ENCODE assay signal across 12 cellular contexts in the genomic region with DNA sequence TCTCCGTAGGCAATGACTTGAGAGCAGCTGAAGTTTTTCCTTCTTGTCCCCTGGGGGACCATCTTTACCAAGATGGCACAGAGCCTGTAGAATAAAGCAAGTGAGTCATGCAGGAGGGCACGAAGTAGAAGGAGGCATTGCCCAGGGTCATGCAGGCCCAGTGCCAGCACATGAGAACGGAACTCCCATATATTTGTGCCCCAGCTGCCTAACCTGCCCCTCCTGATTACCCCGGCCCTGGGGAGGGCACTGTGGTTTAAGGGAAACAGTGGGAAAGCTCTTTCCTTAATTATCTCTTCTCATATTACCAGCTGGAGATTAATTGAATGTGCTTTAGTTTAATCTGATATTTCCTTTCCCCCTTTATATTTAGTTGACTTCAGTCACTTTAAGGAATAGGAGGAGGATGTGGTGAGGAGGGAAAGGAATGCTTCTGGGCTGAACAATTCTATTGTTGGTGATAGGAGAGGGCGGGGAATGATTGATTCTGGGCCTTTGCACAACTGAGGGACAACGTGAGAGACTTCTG. TPM values are rescaled to one million over a fixed set of nuclear protein-coding genes. Genes with fewer than 3 reads are reported as not detected.
DNase-seq lines count a peak whose midpoint lies in the region; ATAC-seq and TF ChIP-seq lines count a peak whose summit lies in the region.
"Had no signal": no experiment of that assay in that cellular context is flagged by ENCODE, and none has a peak within 500 bp of the region (broad histone marks: within the 10 kb centered on the region; RNA-seq: fewer than 3 reads in every experiment).

No MANE protein-coding gene starts in this region.

- in situ Hi-C loops in gastrocnemius medialis (cut with MboI; ENCODE audit: low sequenced_read_pairs in 4 of 4), result no loop called here

- TF ChIP-seq POLR2A in gastrocnemius medialis (IDR thresholded peaks at IDR 0.05), result no peak

- H3K9me3 ChIP-seq in gastrocnemius medialis, result no peaks in the 10 kb centered on the region

- H3K27me3 ChIP-seq in gastrocnemius medialis, result no peaks in the 10 kb centered on the region

- H3K4me1 ChIP-seq in gastrocnemius medialis, result peaks cover 44 to 54% of the 10 kb centered on the region in 2 donors

- DNase-seq in H4 (ENCODE audit: low spot score), result peak; percentile 96
- peak; percentile 30 to 47 for DNase-seq in foreskin fibroblast
- no peak for DNase-seq in gastrocnemius medialis
- no peak for DNase-seq in putamen (ENCODE audit: low spot score)
- no peak for DNase-seq in OCI-M2 (lab: John Stamatoyannopoulos, UW; ENCODE audit: unreplicated experiment)
- no peak for DNase-seq in activated T-cell treated with anti-CD3 and anti-CD28 coated beads, Interleukin-2, amount 50 U/mL, for 48 hours
- DNase-seq: CD4-positive, alpha-beta T cell; effector CD8-positive, alpha-beta T cell; NCI-H2107; stimulated activated CD4-positive, alpha-beta T cell treated with anti-CD3 and anti-CD28 coated beads, Interleukin-15, amount 100 ng/mL, for 24 hours had no signal

- ATAC-seq in SK-N-SH treated with all-trans-retinoic acid at 6 μM for 48 hours, result peak; percentile 82
- no peak for ATAC-seq in gastrocnemius medialis
- no peak for ATAC-seq in HG02840 (IDR thresholded peaks at IDR 0.05; ENCODE audit: low FRiP score, unreplicated experiment)

- H3K36me3 ChIP-seq in gastrocnemius medialis, result no peaks in the 10 kb centered on the region

- H3K4me3 ChIP-seq in foreskin fibroblast (ENCODE audit: low read depth in 1 of 2, low read length in 2 of 2), result no peak overlapping the region
- no peak overlapping the region for H3K4me3 ChIP-seq in gastrocnemius medialis

- H3K27ac ChIP-seq in gastrocnemius medialis, result peak overlapping the region; percentile 75 to 85 (median 80)

- TF ChIP-seq CTCF in foreskin fibroblast (IDR thresholded peaks at IDR 0.05; ENCODE audit: low read depth, low read length), result no peak
- no peak for TF ChIP-seq CTCF in gastrocnemius medialis (IDR thresholded peaks at IDR 0.05 in 4 of 5, conservative IDR thresholded peaks at IDR 0.05 in 1 of 5)

- intact Hi-C loops in gastrocnemius medialis (cut with DNase I; ENCODE audit: low total_unique reads), result no loop called here

TF ChIP-seq in SK-N-SH treated with all-trans-retinoic acid at 6 μM for 48 hours, 23 proteins besides CTCF, POLR2A, EP300 and RAD21:
- TF ChIP-seq, protein P1, sequence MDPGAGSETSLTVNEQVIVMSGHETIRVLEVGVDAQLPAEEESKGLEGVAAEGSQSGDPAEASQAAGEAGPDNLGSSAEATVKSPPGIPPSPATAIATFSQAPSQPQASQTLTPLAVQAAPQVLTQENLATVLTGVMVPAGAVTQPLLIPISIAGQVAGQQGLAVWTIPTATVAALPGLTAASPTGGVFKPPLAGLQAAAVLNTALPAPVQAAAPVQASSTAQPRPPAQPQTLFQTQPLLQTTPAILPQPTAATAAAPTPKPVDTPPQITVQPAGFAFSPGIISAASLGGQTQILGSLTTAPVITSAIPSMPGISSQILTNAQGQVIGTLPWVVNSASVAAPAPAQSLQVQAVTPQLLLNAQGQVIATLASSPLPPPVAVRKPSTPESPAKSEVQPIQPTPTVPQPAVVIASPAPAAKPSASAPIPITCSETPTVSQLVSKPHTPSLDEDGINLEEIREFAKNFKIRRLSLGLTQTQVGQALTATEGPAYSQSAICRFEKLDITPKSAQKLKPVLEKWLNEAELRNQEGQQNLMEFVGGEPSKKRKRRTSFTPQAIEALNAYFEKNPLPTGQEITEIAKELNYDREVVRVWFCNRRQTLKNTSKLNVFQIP (CRISPR knock-in tag; IDR thresholded peaks at IDR 0.05; ENCODE audit: borderline replicate concordance, low read depth), result no peak
- TF ChIP-seq TOX (CRISPR knock-in tag; IDR thresholded peaks at IDR 0.05; ENCODE audit: borderline replicate concordance) (0 out of 2 replicates have a peak, but pooled peaks have one; percentile 4), OSR1 (CRISPR knock-in tag; IDR thresholded peaks at IDR 0.05) (0 out of 2 replicates have a peak, but pooled peaks have one; percentile 60), ZFP3 (CRISPR knock-in tag; IDR thresholded peaks at IDR 0.05) (no peak), ISL1 (CRISPR knock-in tag; IDR thresholded peaks at IDR 0.05) (no peak)
- TF ChIP-seq, protein P2, sequence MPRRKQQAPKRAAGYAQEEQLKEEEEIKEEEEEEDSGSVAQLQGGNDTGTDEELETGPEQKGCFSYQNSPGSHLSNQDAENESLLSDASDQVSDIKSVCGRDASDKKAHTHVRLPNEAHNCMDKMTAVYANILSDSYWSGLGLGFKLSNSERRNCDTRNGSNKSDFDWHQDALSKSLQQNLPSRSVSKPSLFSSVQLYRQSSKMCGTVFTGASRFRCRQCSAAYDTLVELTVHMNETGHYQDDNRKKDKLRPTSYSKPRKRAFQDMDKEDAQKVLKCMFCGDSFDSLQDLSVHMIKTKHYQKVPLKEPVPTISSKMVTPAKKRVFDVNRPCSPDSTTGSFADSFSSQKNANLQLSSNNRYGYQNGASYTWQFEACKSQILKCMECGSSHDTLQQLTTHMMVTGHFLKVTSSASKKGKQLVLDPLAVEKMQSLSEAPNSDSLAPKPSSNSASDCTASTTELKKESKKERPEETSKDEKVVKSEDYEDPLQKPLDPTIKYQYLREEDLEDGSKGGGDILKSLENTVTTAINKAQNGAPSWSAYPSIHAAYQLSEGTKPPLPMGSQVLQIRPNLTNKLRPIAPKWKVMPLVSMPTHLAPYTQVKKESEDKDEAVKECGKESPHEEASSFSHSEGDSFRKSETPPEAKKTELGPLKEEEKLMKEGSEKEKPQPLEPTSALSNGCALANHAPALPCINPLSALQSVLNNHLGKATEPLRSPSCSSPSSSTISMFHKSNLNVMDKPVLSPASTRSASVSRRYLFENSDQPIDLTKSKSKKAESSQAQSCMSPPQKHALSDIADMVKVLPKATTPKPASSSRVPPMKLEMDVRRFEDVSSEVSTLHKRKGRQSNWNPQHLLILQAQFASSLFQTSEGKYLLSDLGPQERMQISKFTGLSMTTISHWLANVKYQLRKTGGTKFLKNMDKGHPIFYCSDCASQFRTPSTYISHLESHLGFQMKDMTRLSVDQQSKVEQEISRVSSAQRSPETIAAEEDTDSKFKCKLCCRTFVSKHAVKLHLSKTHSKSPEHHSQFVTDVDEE (CRISPR knock-in tag; IDR thresholded peaks at IDR 0.05), result no peak

RNA-seq across cellular contexts. Expression of a gene that starts 51.9 kb away (rescaled TPM):
- 18.8 and 19.8 TPM in 2 replicates for total RNA-seq in H4 (2014; rRNA removed; shearing (Covaris generic))
- total RNA-seq in gastrocnemius medialis, result 10 to 100 TPM; 23.6 to 36.8 (median 28.0) TPM

Comparison
In these comparisons a context has a peak if more than half of its experiments do, and no peak if none do; other contexts are left out.
1. DNase-seq: peak in H4 (single experiment) and foreskin fibroblast (2 of 2); none in gastrocnemius medialis (0 of 2), putamen (single experiment), OCI-M2 (single experiment) and activated T-cell treated with anti-CD3 and anti-CD28 coated beads, Interleukin-2, amount 50 U/mL, for 48 hours (0 of 2).